ENCODE assay signal across 23 cellular contexts in genomic region chr6:161211380-161212035, GRCh38.
DNase-seq lines count a peak whose midpoint lies in the region; TF ChIP-seq lines count a peak whose summit lies in the region.
"Had no signal": no experiment of that assay in that cellular context is flagged by ENCODE, and none has a peak within 500 bp of the region (broad histone marks: within the 10 kb centered on the region; RNA-seq: fewer than 3 reads in every experiment).

No MANE protein-coding gene starts in this region.

- DNase-seq in DMS 273 (lab: John Stamatoyannopoulos, UW; ENCODE audit: unreplicated experiment) (peak; percentile 47), DMS 273 treated with DMSO at 0.1 percent for 48 hours (lab: John Stamatoyannopoulos, UW) (no peak), ELR (ENCODE audit: low read depth) (peak; percentile 42), OCI-LY7 (ENCODE audit: low spot score) (peak; percentile 26), fibroblast of mammary gland (ENCODE audit: low read depth) (peak; percentile 30), NCI-H146 treated with DMSO at 0.1 percent for 48 hours (lab: John Stamatoyannopoulos, UW; ENCODE audit: unreplicated experiment) (no peak), AG08396 (ENCODE audit: low spot score) (no peak), brain microvascular endothelial cell (no peak)
- DNase-seq: BE2C; CD4-positive, alpha-beta memory T cell; DMS79; H7; IMR-90; Kasumi-1; MM.1S; NCI-H1092; NCI-H1436 treated with DMSO at 0.1 percent for 48 hours; NCI-H2029 treated with DMSO at 0.1 percent for 48 hours; NCI-H345; NCI-H524 treated with DMSO at 0.1 percent for 48 hours; SW 1271 had no signal

- H3K79me2 ChIP-seq in OCI-LY7 (ENCODE audit: insufficient read depth, low read depth, low read length) = no peaks in the 10 kb centered on the region

- no peak overlapping the region for H2AFZ ChIP-seq in OCI-LY7 (ENCODE audit: low read length)

- no peaks in the 10 kb centered on the region for H3K27me3 ChIP-seq in brain microvascular endothelial cell (replicated peaks)
- H3K27me3 ChIP-seq: BE2C had no signal

- no peaks in the 10 kb centered on the region for H3K4me1 ChIP-seq in OCI-LY7 (ENCODE audit: insufficient read depth, low read length, poor library complexity, severe bottlenecking)
- H3K4me1 ChIP-seq: BE2C had no signal

- H3K4me3 ChIP-seq in OCI-LY7 (ENCODE audit: low read depth, low read length, poor library complexity, severe bottlenecking) (no peak overlapping the region), fibroblast of mammary gland (ENCODE audit: control insufficient read depth, low read depth, low read length) (no peak overlapping the region), brain microvascular endothelial cell (ENCODE audit: low read depth, low read length) (no peak overlapping the region)

- no peaks in the 10 kb centered on the region for H3K9me2 ChIP-seq in OCI-LY7 (ENCODE audit: insufficient read depth, low read length)

- no peak for TF ChIP-seq CTCF in OCI-LY7 (conservative IDR thresholded peaks at IDR 0.05; ENCODE audit: low read length)
- no peak for TF ChIP-seq CTCF in fibroblast of mammary gland (conservative IDR thresholded peaks at IDR 0.05; ENCODE audit: control insufficient read depth, insufficient read depth, low read depth, low read length)
- no peak for TF ChIP-seq CTCF in brain microvascular endothelial cell (IDR thresholded peaks at IDR 0.05; ENCODE audit: low read depth, low read length, missing control alignments)

- peaks cover 10% of the 10 kb centered on the region; the same call in 1 of the 2 replicates for H3K9me3 ChIP-seq in OCI-LY7 (ENCODE audit: low read length)
- H3K9me3 ChIP-seq: BE2C had no signal

- no TSS peak for BruUV-seq in OCI-LY7 (replicated peaks; lab: Mats Ljungman, UMichigan)

- no peak overlapping the region for H3K27ac ChIP-seq in OCI-LY7 (ENCODE audit: low read depth, low read length, poor library complexity, severe bottlenecking)
- H3K27ac ChIP-seq in brain microvascular endothelial cell = no peak overlapping the region
- H3K27ac ChIP-seq: 22Rv1, HL-60 had no signal

- intact Hi-C loops in OCI-LY7 (cut with micrococcal nuclease; ENCODE audit: unreplicated experiment) = no loop called here

- in situ Hi-C loops in brain microvascular endothelial cell (cut with HindIII; ENCODE audit: low pct_ligation_motif_present, low sequenced_read_pairs) = no loop called here

- CTCF ChIA-PET in OCI-LY7 (lab: Charles Lee; ENCODE audit: unreplicated experiment) = no interaction called here

- POLR2A ChIA-PET in OCI-LY7 (lab: Charles Lee) = interaction anchor here (0.8 to 2.0 kb wide), 2 partner anchors 17 to 22 kb away, joined by 3 to 4 read pairs; no protein-coding TSS in a partner anchor

- H4K20me1 ChIP-seq in OCI-LY7 (ENCODE audit: insufficient read depth, low read length) = no peaks in the 10 kb centered on the region

- H3K36me3 ChIP-seq in OCI-LY7 (ENCODE audit: insufficient read depth, low read length) (no peaks in the 10 kb centered on the region), brain microvascular endothelial cell (replicated peaks) (no peaks in the 10 kb centered on the region)
- H3K36me3 ChIP-seq: BE2C had no signal

- H3K4me2 ChIP-seq in OCI-LY7 (ENCODE audit: low read length) = no peak overlapping the region

Comparison
In these comparisons a context has a peak if more than half of its experiments do, and no peak if none do; other contexts are left out.
1. DNase-seq: peak in DMS 273 (single experiment), ELR (single experiment), OCI-LY7 (single experiment) and fibroblast of mammary gland (single experiment); none in DMS 273 treated with DMSO at 0.1 percent for 48 hours (single experiment), NCI-H146 treated with DMSO at 0.1 percent for 48 hours (single experiment), AG08396 (single experiment) and brain microvascular endothelial cell (single experiment).